Comparison of ENCODE assay signal across 8 cellular contexts in genomic region chr12:724194-724855, GRCh38. TPM values are rescaled to one million over a fixed set of nuclear protein-coding genes. Genes with fewer than 3 reads are reported as not detected.
DNase-seq lines count a peak whose midpoint lies in the region; ATAC-seq, FAIRE-seq and TF ChIP-seq lines count a peak whose summit lies in the region.

No MANE protein-coding gene starts in this region.

- no peaks in the 10 kb centered on the region for H3K36me3 ChIP-seq in upper lobe of left lung
- no peaks in the 10 kb centered on the region for H3K36me3 ChIP-seq in colonic mucosa

- peak; percentile 11 for DNase-seq in stimulated activated CD4-positive, alpha-beta T cell treated with anti-CD3 and anti-CD28 coated beads, Interleukin-4, amount 100 ng/mL, for 24 hours
- DNase-seq in stimulated activated CD4-positive, alpha-beta T cell treated with anti-CD3 and anti-CD28 coated beads, Interleukin-1b, Interleukin-23, amount 100 ng/mL, for 48 hours: no peak
- DNase-seq in RKO (ENCODE audit: low spot score) (peak; percentile 41), foreskin keratinocyte (peak; percentile 41 to 67), upper lobe of left lung (peak in 1 of 2 donors; percentile 56), colonic mucosa (no peak), HTR-8/SVneo (ENCODE audit: insufficient read length, low spot score) (no peak)

- no peak for FAIRE-seq in HTR-8/SVneo (lab: Jason Lieb, UNC)

- ATAC-seq in foreskin keratinocyte (peak; percentile 87), upper lobe of left lung (ENCODE audit: low FRiP score in 2 of 2) (peak; percentile 55 to 67), HG02970 (IDR thresholded peaks at IDR 0.05; ENCODE audit: low FRiP score, unreplicated experiment) (no peak)

- H3K27me3 ChIP-seq in foreskin keratinocyte (no peaks in the 10 kb centered on the region), upper lobe of left lung (no peaks in the 10 kb centered on the region), colonic mucosa (no peaks in the 10 kb centered on the region)

- no peak overlapping the region for H3K9ac ChIP-seq in colonic mucosa (ENCODE audit: low read depth in 2 of 2, low read length in 2 of 2)

- no peak for TF ChIP-seq POLR2A in upper lobe of left lung (IDR thresholded peaks at IDR 0.05)

- H3K4me1 ChIP-seq in foreskin keratinocyte (peaks cover 25% of the 10 kb centered on the region), upper lobe of left lung (peaks cover 1 to 3% (median 2%) of the 10 kb centered on the region in 4 donors), colonic mucosa (no peaks in the 10 kb centered on the region)

- H3K27ac ChIP-seq in foreskin keratinocyte (peak overlapping the region; percentile 16), upper lobe of left lung (peak overlapping the region in 2 of 4 donors; percentile 1 to 55), colonic mucosa (no peak overlapping the region)

- TF ChIP-seq EP300 in upper lobe of left lung (IDR thresholded peaks at IDR 0.05): no peak

- H3K9me3 ChIP-seq in upper lobe of left lung: no peaks in the 10 kb centered on the region
- no peaks in the 10 kb centered on the region for H3K9me3 ChIP-seq in colonic mucosa

- 68 to 69% methylated on average over 6 of the region's 6 CpGs for WGBS in upper lobe of left lung, 2 donors

- intact Hi-C loops in colonic mucosa (cut with DNase I): no loop called here

- no peak for TF ChIP-seq CTCF in foreskin keratinocyte (conservative IDR thresholded peaks at IDR 0.05)
- TF ChIP-seq CTCF in upper lobe of left lung (IDR thresholded peaks at IDR 0.05): no peak
- TF ChIP-seq CTCF in colonic mucosa (IDR thresholded peaks at IDR 0.05): no peak

- H3K4me3 ChIP-seq in upper lobe of left lung (no peak overlapping the region), colonic mucosa (no peak overlapping the region)

RNA-seq across cellular contexts. Expression of gene WNK1, which starts 28.1 kb away (rescaled TPM):
- total RNA-seq in foreskin keratinocyte: 97.5 and 100 TPM in 2 replicates
- polyA plus RNA-seq in foreskin keratinocyte: 9.0 and 13.1 TPM in 2 replicates
- 100 to 1,000 TPM; 184 to 288 (median 245) TPM for total RNA-seq in upper lobe of left lung
- total RNA-seq in colonic mucosa: 10 to 100 TPM; 81.8 to 85.8 TPM

Comparison
In these comparisons a context has a peak if more than half of its experiments do, and no peak if none do; other contexts are left out.
1. DNase-seq: peak in stimulated activated CD4-positive, alpha-beta T cell treated with anti-CD3 and anti-CD28 coated beads, Interleukin-4, amount 100 ng/mL, for 24 hours (single experiment), RKO (single experiment) and foreskin keratinocyte (2 of 2); none in stimulated activated CD4-positive, alpha-beta T cell treated with anti-CD3 and anti-CD28 coated beads, Interleukin-1b, Interleukin-23, amount 100 ng/mL, for 48 hours (single experiment), colonic mucosa (single experiment) and HTR-8/SVneo (single experiment).